8 cellular contexts compared by ENCODE assay signal in the genomic region with DNA sequence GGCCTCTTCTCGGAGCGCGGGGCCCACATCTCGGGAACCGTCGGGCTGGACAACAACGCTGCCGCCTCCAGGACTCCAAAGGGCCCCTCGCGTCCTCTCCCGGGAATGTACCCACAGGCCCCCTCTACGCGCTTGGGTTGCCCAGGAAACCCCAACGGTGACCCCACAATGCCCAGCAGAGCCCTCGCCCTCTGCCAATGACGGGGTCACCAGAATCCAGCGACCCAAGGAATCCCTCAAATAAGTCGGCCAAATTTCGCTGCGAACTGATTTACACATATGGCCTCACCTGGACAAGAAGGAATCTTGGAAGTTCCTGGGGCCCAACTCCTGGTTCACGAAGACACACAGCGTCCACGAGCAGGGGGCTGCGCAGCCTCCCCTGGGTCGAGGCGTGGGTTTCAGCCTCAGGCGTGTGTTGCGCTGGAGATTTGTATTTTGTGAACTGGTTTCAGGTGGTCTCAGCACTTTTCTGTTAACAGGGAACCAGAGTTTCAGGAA.
DNase-seq lines count a peak whose midpoint lies in the region; ATAC-seq and TF ChIP-seq lines count a peak whose summit lies in the region.

No MANE protein-coding gene starts in this region.

- ATAC-seq in GM23338: peak; percentile 20
- ATAC-seq in activated B cell treated with CpG ODN at 0.5 μM for 24 hours (ENCODE audit: low read depth): no peak
- no peak for ATAC-seq in gastrocnemius medialis
- no peak for ATAC-seq in HG03039 (IDR thresholded peaks at IDR 0.05; ENCODE audit: unreplicated experiment)

- in situ Hi-C loops in gastrocnemius medialis (cut with MboI; ENCODE audit: low sequenced_read_pairs in 4 of 4): no loop called here

- H3K4me1 Mint-ChIP-seq in GM23338: peaks cover 28% of the 10 kb centered on the region
- H3K4me1 Mint-ChIP-seq in activated B cell treated with CpG ODN at 0.5 μM for 24 hours: peaks cover 27% of the 10 kb centered on the region

- no peak for TF ChIP-seq POLR2A in gastrocnemius medialis (IDR thresholded peaks at IDR 0.05)

- CTCF ChIA-PET in activated B cell treated with CpG ODN at 0.5 μM for 24 hours (lab: Charles Lee): no interaction called here

- H3K27me3 Mint-ChIP-seq in GM23338 (ENCODE audit: insufficient read depth, low read depth, poor library complexity) (peaks cover 30% of the 10 kb centered on the region), activated B cell treated with CpG ODN at 0.5 μM for 24 hours (no peaks in the 10 kb centered on the region)

- no peaks in the 10 kb centered on the region for H3K9me2 ChIP-seq in GM23338 (ENCODE audit: insufficient read depth)

- TF ChIP-seq CTCF in GM23338 (conservative IDR thresholded peaks at IDR 0.05; ENCODE audit: low read depth in 2 of 2) (no peak), activated B cell treated with CpG ODN at 0.5 μM for 24 hours (IDR thresholded peaks at IDR 0.05) (no peak), gastrocnemius medialis (IDR thresholded peaks at IDR 0.05 in 4 of 5, conservative IDR thresholded peaks at IDR 0.05 in 1 of 5) (no peak)

- H3K27ac ChIP-seq in GM23338 (ENCODE audit: low read depth) (no peak overlapping the region), iPS DF 6.9 (ENCODE audit: low read length) (no peak overlapping the region), gastrocnemius medialis (no peak overlapping the region)

- no peaks in the 10 kb centered on the region for H3K79me2 ChIP-seq in GM23338 (replicated peaks; ENCODE audit: insufficient read depth)

- H4K20me1 ChIP-seq in GM23338 (replicated peaks; ENCODE audit: insufficient read depth): no peaks in the 10 kb centered on the region

- H3K9me3 Mint-ChIP-seq in GM23338: peaks cover 14% of the 10 kb centered on the region
- peaks cover 7% of the 10 kb centered on the region for H3K9me3 Mint-ChIP-seq in activated B cell treated with CpG ODN at 0.5 μM for 24 hours

- peaks cover 19% of the 10 kb centered on the region for H3K4me1 ChIP-seq in GM23338 (ENCODE audit: insufficient read depth)
- H3K4me1 ChIP-seq in iPS DF 6.9 (ENCODE audit: control insufficient read depth, insufficient read depth, low read length): peaks cover 3% of the 10 kb centered on the region
- H3K4me1 ChIP-seq in gastrocnemius medialis: peaks cover 0 to 5% of the 10 kb centered on the region in 2 donors

- peak overlapping the region; percentile 89 for H2AFZ ChIP-seq in GM23338

- peak; percentile 65 for DNase-seq in GM23338 (ENCODE audit: low spot score)
- DNase-seq in activated B cell treated with CpG ODN at 0.5 μM for 24 hours: no peak
- no peak for DNase-seq in iPS DF 6.9 (ENCODE audit: low read depth, low spot score)
- DNase-seq in gastrocnemius medialis: no peak
- DNase-seq in stimulated activated CD4-positive, alpha-beta T cell treated with anti-CD3 and anti-CD28 coated beads, Interleukin-4, amount 100 ng/mL, for 1 hour: no peak
- DNase-seq in activated gamma-delta T cell treated with Interleukin-2 at 50 U/mL for 16 hours: no peak
- DNase-seq in dermis blood vessel endothelial cell: no peak

- H3F3A ChIP-seq in GM23338 (replicated peaks; ENCODE audit: low read depth): peaks cover 10% of the 10 kb centered on the region; the same call in 1 of the 2 replicates

- H3K4me3 ChIP-seq in GM23338 (peak overlapping the region; percentile 60), iPS DF 6.9 (ENCODE audit: low read length) (peak overlapping the region; percentile 31; the same call in 1 of the 2 replicates), gastrocnemius medialis (peak overlapping the region; percentile 58 to 69 (median 60))

- POLR2A ChIA-PET in activated B cell treated with CpG ODN at 0.5 μM for 24 hours (lab: Charles Lee): interaction anchor here (1.0 to 3.0 kb wide), 4 partner anchors 67 to 133 kb away, joined by 3 to 26 read pairs (median 11); partner anchors contain the start of gene DESI2

- no CpG with 5 or more reads among the region's 28 CpGs for WGBS in iPS DF 6.9 (ENCODE audit: insufficient coverage, insufficient read length)

- H3K27ac Mint-ChIP-seq in GM23338 (no peak overlapping the region), activated B cell treated with CpG ODN at 0.5 μM for 24 hours (no peak overlapping the region)

- intact Hi-C loops in activated B cell treated with CpG ODN at 0.5 μM for 24 hours (cut with micrococcal nuclease): loop anchor here (2.0 to 5.0 kb wide), 3 partner anchors 14 to 269 kb away; partner anchors contain the start of gene CATSPERE
- intact Hi-C loops in gastrocnemius medialis (cut with DNase I; ENCODE audit: low total_unique reads): no loop called here

- H3K4me2 ChIP-seq in GM23338: peak overlapping the region; percentile 82; the same call in 1 of the 2 replicates

- H3K36me3 ChIP-seq in GM23338 (ENCODE audit: insufficient read depth) (no peaks in the 10 kb centered on the region; the same call in 1 of the 2 replicates), iPS DF 6.9 (ENCODE audit: control insufficient read depth, insufficient read depth, low read length) (no peaks in the 10 kb centered on the region), gastrocnemius medialis (no peaks in the 10 kb centered on the region)

- peak overlapping the region; percentile 74 for H3K4me3 Mint-ChIP-seq in GM23338
- peak overlapping the region; percentile 77 for H3K4me3 Mint-ChIP-seq in activated B cell treated with CpG ODN at 0.5 μM for 24 hours

- H3K36me3 Mint-ChIP-seq in GM23338 (ENCODE audit: low read depth) (peaks cover 17% of the 10 kb centered on the region), activated B cell treated with CpG ODN at 0.5 μM for 24 hours (ENCODE audit: low read depth) (no peaks in the 10 kb centered on the region)

- H3K27me3 ChIP-seq in GM23338 (ENCODE audit: insufficient read depth) (peaks cover 34% of the 10 kb centered on the region), iPS DF 6.9 (ENCODE audit: control insufficient read depth, insufficient read depth, low read length) (no peaks in the 10 kb centered on the region), gastrocnemius medialis (no peaks in the 10 kb centered on the region)

- H3K9me3 ChIP-seq in iPS DF 6.9 (ENCODE audit: control insufficient read depth, insufficient read depth, low read length): no peaks in the 10 kb centered on the region
- no peaks in the 10 kb centered on the region for H3K9me3 ChIP-seq in gastrocnemius medialis

TF ChIP-seq in GM23338, 12 proteins besides CTCF, POLR2A, EP300 and RAD21 (continues in another document):
- TF ChIP-seq JUNB (IDR thresholded peaks at IDR 0.05; ENCODE audit: unreplicated experiment) (no peak), ZNF114 (CRISPR knock-in tag; IDR thresholded peaks at IDR 0.05) (no peak), NANOG (IDR thresholded peaks at IDR 0.05; ENCODE audit: borderline replicate concordance) (no peak), CREB1 (CRISPR knock-in tag; IDR thresholded peaks at IDR 0.05; ENCODE audit: low read depth) (no peak), EZH2 (IDR thresholded peaks at IDR 0.05; ENCODE audit: low read depth, unreplicated experiment) (no peak), POLR2AphosphoS5 (IDR thresholded peaks at IDR 0.05; ENCODE audit: low read depth) (no peak), STAT1 (IDR thresholded peaks at IDR 0.05; ENCODE audit: unreplicated experiment) (no peak), ZNF331 (CRISPR knock-in tag; IDR thresholded peaks at IDR 0.05; ENCODE audit: low read depth) (no peak), ETS1 (IDR thresholded peaks at IDR 0.05) (no peak), EZH2phosphoT487 (IDR thresholded peaks at IDR 0.05; ENCODE audit: unreplicated experiment) (no peak), REST (IDR thresholded peaks at IDR 0.05; ENCODE audit: unreplicated experiment) (no peak)
